12 cellular contexts compared by ENCODE assay signal in the genomic region with DNA sequence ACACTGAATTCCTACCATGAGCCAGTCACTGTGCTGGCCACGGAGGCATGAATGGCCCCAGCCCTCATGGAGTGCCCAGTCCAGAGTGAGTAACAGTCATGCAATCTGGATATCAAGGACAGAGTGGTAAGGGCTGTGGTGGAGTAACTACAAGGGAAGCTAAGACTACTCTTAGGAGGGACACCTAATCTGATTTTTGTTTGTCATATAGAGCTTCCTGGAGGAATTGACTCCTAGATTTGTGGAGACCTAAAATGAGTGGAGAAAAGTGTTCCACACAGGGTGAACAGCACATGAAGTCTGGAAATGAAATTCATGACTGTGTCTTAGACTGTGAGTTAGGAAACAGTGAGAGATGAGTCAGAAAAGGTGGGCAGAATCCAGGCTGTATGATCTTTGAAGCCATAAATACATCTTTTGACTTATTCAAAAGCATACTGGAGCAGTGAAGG.
DNase-seq lines count a peak whose midpoint lies in the region; ATAC-seq, FAIRE-seq and TF ChIP-seq lines count a peak whose summit lies in the region.
"Had no signal": no experiment of that assay in that cellular context is flagged by ENCODE, and none has a peak within 500 bp of the region (broad histone marks: within the 10 kb centered on the region; RNA-seq: fewer than 3 reads in every experiment).

No MANE protein-coding gene starts in this region.

- no peaks in the 10 kb centered on the region for H3K9me3 Mint-ChIP-seq in HFFc6
- H3K9me3 Mint-ChIP-seq: effector memory CD8-positive, alpha-beta T cell had no signal

- CTCF ChIA-PET in A673 (lab: Charles Lee) (no interaction called here), PC-9 (lab: Charles Lee) (no interaction called here)

- intact Hi-C loops in A673 (cut with micrococcal nuclease; ENCODE audit: unreplicated experiment) (no loop called here), PC-9 (cut with micrococcal nuclease; ENCODE audit: unreplicated experiment) (no loop called here)

- H3K4me1 ChIP-seq in A673 (ENCODE audit: insufficient read depth, low read length, poor library complexity, severe bottlenecking) (no peaks in the 10 kb centered on the region), PC-9 (replicated peaks; ENCODE audit: insufficient read depth) (no peaks in the 10 kb centered on the region)

- H3K79me2 ChIP-seq in PC-9 (ENCODE audit: low read depth): no peaks in the 10 kb centered on the region

- H3K4me3 ChIP-seq in A673 (ENCODE audit: low read depth, low read length, poor library complexity, severe bottlenecking) (no peak overlapping the region), bronchial epithelial cell (ENCODE audit: low read depth, low read length) (no peak overlapping the region), PC-9 (no peak overlapping the region)

- no peaks in the 10 kb centered on the region for H4K20me1 ChIP-seq in PC-9 (ENCODE audit: insufficient read depth)

- no peak overlapping the region for H3K4me3 Mint-ChIP-seq in HFFc6
- H3K4me3 Mint-ChIP-seq: CD14-positive monocyte; effector memory CD8-positive, alpha-beta T cell had no signal

- H3K36me3 ChIP-seq in A673 (ENCODE audit: insufficient read depth, low read length, poor library complexity, severe bottlenecking) (no peaks in the 10 kb centered on the region), bronchial epithelial cell (ENCODE audit: control insufficient read depth, insufficient read depth, low read length) (no peaks in the 10 kb centered on the region), PC-9 (ENCODE audit: low read depth) (no peaks in the 10 kb centered on the region)

- no peak overlapping the region for H3K27ac ChIP-seq in A673 (ENCODE audit: low read depth, low read length, poor library complexity, severe bottlenecking)
- no peak overlapping the region for H3K27ac ChIP-seq in PC-9

- no peaks in the 10 kb centered on the region for H3K9me3 ChIP-seq in A673 (ENCODE audit: low read depth, low read length, poor library complexity, severe bottlenecking)
- H3K9me3 ChIP-seq in PC-9 (ENCODE audit: insufficient read depth, low read depth): no peaks in the 10 kb centered on the region

- H3K27me3 ChIP-seq in A673 (replicated peaks; ENCODE audit: insufficient read depth, low read depth, low read length, poor library complexity) (no peaks in the 10 kb centered on the region), bronchial epithelial cell (ENCODE audit: control insufficient read depth, insufficient read depth, low read length) (no peaks in the 10 kb centered on the region), PC-9 (ENCODE audit: insufficient read depth, low read depth) (no peaks in the 10 kb centered on the region)

- DNase-seq in A673 (ENCODE audit: low spot score) (peak; percentile 31), HFFc6 (peak; percentile 64), bronchial epithelial cell (ENCODE audit: low read depth) (peak; percentile 90), kidney tubule cell (ENCODE audit: low spot score) (peak; percentile 81), KBM-7 (no peak), PC-9 (no peak)
- DNase-seq in activated CD4-positive, alpha-beta T cell treated with anti-CD3 and anti-CD28 coated beads for 4 hours: no peak
- DNase-seq: effector memory CD8-positive, alpha-beta T cell; NCI-H2081 treated with DMSO at 0.1 percent for 48 hours; OCI-M1 had no signal

- peaks cover 25% of the 10 kb centered on the region for H3K4me1 Mint-ChIP-seq in HFFc6 (ENCODE audit: low read depth)
- H3K4me1 Mint-ChIP-seq: CD14-positive monocyte had no signal

- TF ChIP-seq CTCF in A673 (conservative IDR thresholded peaks at IDR 0.05; ENCODE audit: low read depth, low read length) (no peak), HFFc6 (IDR thresholded peaks at IDR 0.05) (no peak), bronchial epithelial cell (IDR thresholded peaks at IDR 0.05; ENCODE audit: insufficient read depth, low read length, severe bottlenecking) (no peak), PC-9 (conservative IDR thresholded peaks at IDR 0.05) (no peak)

- FAIRE-seq in bronchial epithelial cell (lab: Jason Lieb, UNC): peak; percentile 89

- H3F3A ChIP-seq in PC-9 (ENCODE audit: insufficient read depth, low read depth): no peaks in the 10 kb centered on the region

- no peaks in the 10 kb centered on the region; the same call in 1 of the 2 replicates for H3K36me3 Mint-ChIP-seq in HFFc6 (ENCODE audit: low read depth)
- H3K36me3 Mint-ChIP-seq: CD14-positive monocyte had no signal

- POLR2A ChIA-PET in A673 (lab: Charles Lee; ENCODE audit: low non-redundant PET): no interaction called here
- POLR2A ChIA-PET in PC-9 (lab: Charles Lee; ENCODE audit: unreplicated experiment): interaction anchor here (0.6 kb wide), 1 partner anchor 10 kb away, joined by 4 read pairs; no protein-coding TSS in a partner anchor

- H3K27me3 Mint-ChIP-seq in HFFc6 (ENCODE audit: insufficient read depth): no peaks in the 10 kb centered on the region

- no TSS peak for BruUV-seq in A673 (replicated peaks; lab: Mats Ljungman, UMichigan)
- BruUV-seq in PC-9 (replicated peaks; lab: Mats Ljungman, UMichigan): no TSS peak

- H2AFZ ChIP-seq in PC-9: no peak overlapping the region

- H3K9me2 ChIP-seq in PC-9 (ENCODE audit: insufficient read depth): no peaks in the 10 kb centered on the region

- H3K4me2 ChIP-seq in PC-9: no peak overlapping the region

- peak overlapping the region; percentile 76 for H3K27ac Mint-ChIP-seq in HFFc6
- H3K27ac Mint-ChIP-seq: CD14-positive monocyte; effector memory CD8-positive, alpha-beta T cell had no signal

- ATAC-seq in GM19397 (IDR thresholded peaks at IDR 0.05; ENCODE audit: unreplicated experiment): no peak
- ATAC-seq: effector memory CD8-positive, alpha-beta T cell had no signal

- in situ Hi-C loops in KBM-7 (cut with MboI; ENCODE audit: low pct_unique_long_range_greater_than_20kb, low sequenced_read_pairs): no loop called here

Comparison
In these comparisons a context has a peak if more than half of its experiments do, and no peak if none do; other contexts are left out.
1. DNase-seq: peak in A673 (single experiment), HFFc6 (single experiment), bronchial epithelial cell (single experiment) and kidney tubule cell (single experiment); none in KBM-7 (single experiment), activated CD4-positive, alpha-beta T cell treated with anti-CD3 and anti-CD28 coated beads for 4 hours (0 of 2) and PC-9 (0 of 2).